Comparison of ENCODE assay signal across 23 cellular contexts in the genomic region with DNA sequence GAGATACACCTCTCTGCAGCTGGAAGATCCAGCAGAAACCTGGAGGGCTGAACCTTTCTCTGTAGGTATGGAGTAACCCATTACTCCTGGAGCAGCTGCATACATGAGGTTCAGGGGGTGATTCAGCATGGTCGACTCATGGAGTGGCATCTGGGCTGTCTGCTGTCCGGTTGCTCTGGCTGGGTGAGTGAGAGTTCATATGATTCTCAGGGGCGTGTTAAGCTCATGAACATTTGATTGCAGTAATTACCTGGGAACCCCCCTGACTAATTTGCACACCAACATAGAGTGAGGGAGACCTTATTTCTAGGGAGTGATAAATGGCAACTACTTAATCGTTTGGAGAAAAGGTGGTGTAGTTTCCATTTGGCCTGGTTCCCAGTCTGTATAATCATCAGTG.
A peak's percentile ranks its signal among the peaks of the same experiment; 100 is the strongest.
DNase-seq lines count a peak whose midpoint lies in the region; ATAC-seq, FAIRE-seq and TF ChIP-seq lines count a peak whose summit lies in the region.
"Had no signal": no experiment of that assay in that cellular context is flagged by ENCODE, and none has a peak within 500 bp of the region (broad histone marks: within the 10 kb centered on the region; RNA-seq: fewer than 3 reads in every experiment).

No MANE protein-coding gene starts in this region.

- TF ChIP-seq CTCF in AG04449 (IDR thresholded peaks at IDR 0.05; ENCODE audit: insufficient read depth, low read length, missing control alignments) = no peak
- TF ChIP-seq CTCF in bronchial epithelial cell (IDR thresholded peaks at IDR 0.05; ENCODE audit: insufficient read depth, low read length, severe bottlenecking) = no peak
- no peak for TF ChIP-seq CTCF in kidney epithelial cell (IDR thresholded peaks at IDR 0.05; ENCODE audit: insufficient read depth, low read length, poor library complexity, severe bottlenecking)

- H3K36me3 ChIP-seq in bronchial epithelial cell (ENCODE audit: control insufficient read depth, insufficient read depth, low read length) = no peaks in the 10 kb centered on the region
- H3K36me3 ChIP-seq in kidney epithelial cell (ENCODE audit: control insufficient read depth, insufficient read depth, low read length) = no peaks in the 10 kb centered on the region
- H3K36me3 ChIP-seq: colonic mucosa, gastroesophageal sphincter, left lung, prostate gland, SJCRH30, spleen, uterus had no signal

- FAIRE-seq in bronchial epithelial cell (lab: Jason Lieb, UNC) = peak; percentile 60

- no peak for ATAC-seq in HG03196 (IDR thresholded peaks at IDR 0.05; ENCODE audit: unreplicated experiment)
- ATAC-seq: gastroesophageal sphincter, left lung had no signal

- DNase-seq in AG04449 (ENCODE audit: low read depth, low spot score) = peak; percentile 14
- peak; percentile 42 for DNase-seq in HT1080 (ENCODE audit: low read depth)
- peak; percentile 96 for DNase-seq in bronchial epithelial cell (ENCODE audit: low read depth)
- peak; percentile 48 for DNase-seq in kidney epithelial cell (ENCODE audit: low read depth)
- no peak for DNase-seq in NCI-H2107 (lab: John Stamatoyannopoulos, UW)
- no peak for DNase-seq in activated CD4-positive, CD25-positive, alpha-beta regulatory T cell treated with anti-CD3 and anti-CD28 coated beads, Interleukin-2, amount 50 U/mL, for 72 hours
- no peak for DNase-seq in activated naive CD4-positive, alpha-beta T cell (lab: John Stamatoyannopoulos, UW)
- DNase-seq: ACHN; activated CD4-positive, alpha-beta memory T cell treated with anti-CD3 and anti-CD28 coated beads for 36 hours; activated naive CD4-positive, alpha-beta T cell treated with Interleukin-2 at 50 U/mL for 16 hours; activated T-cell treated with anti-CD3 and anti-CD28 coated beads for 4 hours; anterior cingulate cortex; CD4-positive, alpha-beta T cell; colonic mucosa; left lung; NCI-H1048; NCI-H82; SJCRH30; spleen; uterus had no signal

- POLR2A ChIA-PET in AG04449 (lab: Yijun Ruan, JAX) = no interaction called here

- CTCF ChIA-PET in AG04449 (lab: Yijun Ruan, JAX) = no interaction called here

- H3K27me3 ChIP-seq in bronchial epithelial cell (ENCODE audit: control insufficient read depth, insufficient read depth, low read length) (no peaks in the 10 kb centered on the region), kidney epithelial cell (ENCODE audit: control insufficient read depth, insufficient read depth, low read length) (no peaks in the 10 kb centered on the region)
- H3K27me3 ChIP-seq: colonic mucosa, left lung, SJCRH30, uterus had no signal

- H3K4me3 ChIP-seq in AG04449 (ENCODE audit: low read depth, low read length) (no peak overlapping the region), bronchial epithelial cell (ENCODE audit: low read depth, low read length) (no peak overlapping the region), kidney epithelial cell (ENCODE audit: low read depth, low read length) (no peak overlapping the region)
- H3K4me3 ChIP-seq: colonic mucosa, gastroesophageal sphincter, left lung, prostate gland, SJCRH30, spleen, uterus had no signal

Comparison
In these comparisons a context has a peak if more than half of its experiments do, and no peak if none do; other contexts are left out.
1. DNase-seq: peak in AG04449 (single experiment), HT1080 (single experiment), bronchial epithelial cell (single experiment) and kidney epithelial cell (single experiment); none in NCI-H2107 (single experiment), activated CD4-positive, CD25-positive, alpha-beta regulatory T cell treated with anti-CD3 and anti-CD28 coated beads, Interleukin-2, amount 50 U/mL, for 72 hours (single experiment) and activated naive CD4-positive, alpha-beta T cell (0 of 4).